ENCODE assay signal across 27 cellular contexts in the genomic region with DNA sequence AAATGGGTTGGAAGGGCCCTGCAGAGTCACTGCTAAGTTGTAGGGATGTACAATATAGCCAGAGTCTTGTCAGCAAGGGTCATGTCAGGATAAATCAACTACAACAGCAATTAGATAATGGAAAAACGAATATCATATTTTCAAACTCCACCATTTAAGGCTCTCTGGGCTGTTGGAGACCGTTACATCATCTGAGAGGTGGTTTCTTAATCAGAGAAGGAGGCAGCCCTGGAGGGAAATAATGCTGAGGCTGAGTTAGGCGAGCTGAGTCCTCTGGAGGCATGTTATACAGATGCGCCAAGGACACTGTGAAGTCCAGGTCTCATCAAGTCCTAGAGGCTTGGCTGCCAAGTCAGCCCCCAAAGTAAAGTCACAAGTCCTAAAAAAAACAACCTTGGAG.
"Had no signal": no experiment of that assay in that cellular context is flagged by ENCODE, and none has a peak within 500 bp of the region (broad histone marks: within the 10 kb centered on the region; RNA-seq: fewer than 3 reads in every experiment).

No MANE protein-coding gene starts in this region.

- H3K9me3 Mint-ChIP-seq: activated CD4-positive, alpha-beta memory T cell treated with anti-CD3 and anti-CD28 coated beads for 36 hours; activated CD4-positive, alpha-beta T cell treated with anti-CD3 and anti-CD28 coated beads, Interleukin-2, amount 10 ng/mL, durations not matched to agents 24 days and 14 days; activated naive CD4-positive, alpha-beta T cell treated with anti-CD3 and anti-CD28 coated beads for 36 hours; activated naive CD4-positive, alpha-beta T cell treated with anti-CD3 and anti-CD28 coated beads, Interleukin-2, amount 50 U/mL, for 24 hours; activated naive CD8-positive, alpha-beta T cell treated with anti-CD3 and anti-CD28 coated beads for 36 hours; activated naive CD8-positive, alpha-beta T cell treated with anti-CD3 and anti-CD28 coated beads, Interleukin-2, amount 50 U/mL, for 24 hours; activated T-helper 1 cell treated with anti-CD3 and anti-CD28 coated beads, Interleukin-12 subunit alpha, Interleukin-12 subunit beta, Interleukin-2, Interleukin-4 antibody, amounts not matched to agents 30 ng/mL and 10 ng/mL and 1 ng/mL, durations not matched to agents 14 hours and 24 hours and 36 hours; activated T-helper 2 cell treated with anti-CD3 and anti-CD28 coated beads, Interferon-gamma antibody, Interleukin-2, Interleukin-4, amounts not matched to agents 10 μg/mL and 5 μg/mL and 100 μg/mL, durations not matched to agents 14 hours and 24 hours and 36 hours; T-helper 2 cell treated with Interferon-gamma antibody and Interleukin-4, amounts not matched to agents 5 μg/mL and 100 μg/mL, for 36 hours had no signal

- H3K9me3 ChIP-seq: adrenal gland, body of pancreas, esophagus squamous epithelium had no signal

- H3K36me3 ChIP-seq: adrenal gland, esophagus squamous epithelium had no signal

- H3K36me3 Mint-ChIP-seq: activated CD4-positive, alpha-beta memory T cell treated with anti-CD3 and anti-CD28 coated beads for 36 hours; activated CD8-positive, alpha-beta memory T cell treated with anti-CD3 and anti-CD28 coated beads, Interleukin-2, amount 10 ng/mL, durations not matched to agents 7 days and 5 days; activated naive CD4-positive, alpha-beta T cell treated with anti-CD3 and anti-CD28 coated beads, Interleukin-2, amount 50 U/mL, for 24 hours had no signal

- H3K4me1 Mint-ChIP-seq: activated CD8-positive, alpha-beta memory T cell treated with anti-CD3 and anti-CD28 coated beads, Interleukin-2, amount 10 ng/mL, durations not matched to agents 7 days and 5 days; activated naive CD4-positive, alpha-beta T cell treated with anti-CD3 and anti-CD28 coated beads, Interleukin-2, amount 50 U/mL, for 24 hours; T-helper 17 cell had no signal

- H3K27me3 ChIP-seq: adrenal gland, body of pancreas had no signal

- H3K4me3 ChIP-seq: adrenal gland, body of pancreas, esophagus squamous epithelium had no signal

- H3K27ac ChIP-seq: adrenal gland, body of pancreas, epithelial cell of prostate, esophagus squamous epithelium had no signal

- H3K4me3 Mint-ChIP-seq: activated CD4-positive, alpha-beta memory T cell treated with anti-CD3 and anti-CD28 coated beads for 36 hours; activated CD4-positive, alpha-beta T cell treated with anti-CD3 and anti-CD28 coated beads for 36 hours; activated CD4-positive, alpha-beta T cell treated with anti-CD3 and anti-CD28 coated beads, Interleukin-2, amount 10 ng/mL, durations not matched to agents 24 days and 14 days; activated CD8-positive, alpha-beta memory T cell treated with anti-CD3 and anti-CD28 coated beads, Interleukin-2, amount 10 ng/mL, durations not matched to agents 7 days and 5 days; activated CD8-positive, alpha-beta T cell treated with anti-CD3 and anti-CD28 coated beads, Interleukin-2, amount 10 ng/mL, durations not matched to agents 7 days and 5 days; activated naive CD4-positive, alpha-beta T cell treated with anti-CD3 and anti-CD28 coated beads for 36 hours; activated naive CD4-positive, alpha-beta T cell treated with anti-CD3 and anti-CD28 coated beads, Interleukin-2, amount 50 U/mL, for 24 hours; activated naive CD8-positive, alpha-beta T cell treated with anti-CD3 and anti-CD28 coated beads for 36 hours; activated naive CD8-positive, alpha-beta T cell treated with anti-CD3 and anti-CD28 coated beads, Interleukin-2, amount 50 U/mL, for 24 hours; activated T-helper 1 cell treated with anti-CD3 and anti-CD28 coated beads, Interleukin-12 subunit alpha, Interleukin-12 subunit beta, Interleukin-2, Interleukin-4 antibody, amounts not matched to agents 30 ng/mL and 10 ng/mL and 1 ng/mL, durations not matched to agents 14 hours and 24 hours and 36 hours; T-helper 17 cell; T-helper 2 cell treated with Interferon-gamma antibody and Interleukin-4, amounts not matched to agents 5 μg/mL and 100 μg/mL, for 36 hours had no signal

- DNase-seq: activated CD4-positive, alpha-beta memory T cell treated with anti-CD3 and anti-CD28 coated beads for 36 hours; activated CD4-positive, alpha-beta T cell treated with anti-CD3 and anti-CD28 coated beads for 36 hours; activated CD4-positive, alpha-beta T cell treated with anti-CD3 and anti-CD28 coated beads, Interleukin-2, amount 10 ng/mL, durations not matched to agents 24 days and 14 days; activated CD4-positive, CD25-positive, alpha-beta regulatory T cell; activated CD4-positive, CD25-positive, alpha-beta regulatory T cell treated with anti-CD3 and anti-CD28 coated beads, Interleukin-2, amount 50 U/mL, for 72 hours; activated CD8-positive, alpha-beta memory T cell treated with anti-CD3 and anti-CD28 coated beads, Interleukin-2, amount 10 ng/mL, durations not matched to agents 7 days and 5 days; activated CD8-positive, alpha-beta memory T cell treated with anti-CD3 and anti-CD28 coated beads, Interleukin-2, amount 50 U/mL, for 4 hours; activated CD8-positive, alpha-beta T cell treated with anti-CD3 and anti-CD28 coated beads, Interleukin-2, amount 10 ng/mL, durations not matched to agents 7 days and 5 days; activated effector memory CD4-positive, alpha-beta T cell treated with anti-CD3 and anti-CD28 coated beads, Interleukin-2, amount 50 U/mL, for 16 hours; activated naive CD4-positive, alpha-beta T cell treated with anti-CD3 and anti-CD28 coated beads for 36 hours; activated naive CD8-positive, alpha-beta T cell treated with anti-CD3 and anti-CD28 coated beads for 36 hours; activated naive CD8-positive, alpha-beta T cell treated with anti-CD3 and anti-CD28 coated beads, Interleukin-2, amount 50 U/mL, for 24 hours; activated T-cell treated with anti-CD3 and anti-CD28 coated beads, Interleukin-2, amount 50 U/mL, for 1 hour; activated T-cell treated with anti-CD3 and anti-CD28 coated beads, Interleukin-2, amount 50 U/mL, for 48 hours; adrenal gland; aorta; body of pancreas; effector CD8-positive, alpha-beta T cell; esophagus squamous epithelium; T-helper 1 cell; T-helper 17 cell; T1000 had no signal

- ATAC-seq: activated CD4-positive, alpha-beta T cell treated with anti-CD3 and anti-CD28 coated beads for 36 hours; activated CD8-positive, alpha-beta memory T cell treated with anti-CD3 and anti-CD28 coated beads, Interleukin-2, amount 10 ng/mL, durations not matched to agents 7 days and 5 days; activated CD8-positive, alpha-beta T cell treated with anti-CD3 and anti-CD28 coated beads, Interleukin-2, amount 10 ng/mL, durations not matched to agents 7 days and 5 days; activated naive CD8-positive, alpha-beta T cell treated with anti-CD3 and anti-CD28 coated beads, Interleukin-2, amount 50 U/mL, for 24 hours; body of pancreas; T-helper 17 cell had no signal

- H3K27me3 Mint-ChIP-seq: activated CD4-positive, alpha-beta T cell treated with anti-CD3 and anti-CD28 coated beads for 36 hours; activated naive CD4-positive, alpha-beta T cell treated with anti-CD3 and anti-CD28 coated beads, Interleukin-2, amount 50 U/mL, for 24 hours; activated naive CD8-positive, alpha-beta T cell treated with anti-CD3 and anti-CD28 coated beads for 36 hours had no signal

- H3K4me1 ChIP-seq: adrenal gland, body of pancreas, esophagus squamous epithelium had no signal

- H3K27ac Mint-ChIP-seq: activated CD4-positive, alpha-beta memory T cell treated with anti-CD3 and anti-CD28 coated beads for 36 hours; activated CD4-positive, alpha-beta T cell treated with anti-CD3 and anti-CD28 coated beads for 36 hours; activated CD4-positive, alpha-beta T cell treated with anti-CD3 and anti-CD28 coated beads, Interleukin-2, amount 10 ng/mL, durations not matched to agents 24 days and 14 days; activated CD8-positive, alpha-beta memory T cell treated with anti-CD3 and anti-CD28 coated beads, Interleukin-2, amount 10 ng/mL, durations not matched to agents 7 days and 5 days; activated CD8-positive, alpha-beta T cell treated with anti-CD3 and anti-CD28 coated beads, Interleukin-2, amount 10 ng/mL, durations not matched to agents 7 days and 5 days; activated naive CD4-positive, alpha-beta T cell treated with anti-CD3 and anti-CD28 coated beads for 36 hours; activated naive CD4-positive, alpha-beta T cell treated with anti-CD3 and anti-CD28 coated beads, Interleukin-2, amount 50 U/mL, for 24 hours; activated naive CD8-positive, alpha-beta T cell treated with anti-CD3 and anti-CD28 coated beads for 36 hours; activated naive CD8-positive, alpha-beta T cell treated with anti-CD3 and anti-CD28 coated beads, Interleukin-2, amount 50 U/mL, for 24 hours; activated T-helper 1 cell treated with anti-CD3 and anti-CD28 coated beads, Interleukin-12 subunit alpha, Interleukin-12 subunit beta, Interleukin-2, Interleukin-4 antibody, amounts not matched to agents 30 ng/mL and 10 ng/mL and 1 ng/mL, durations not matched to agents 14 hours and 24 hours and 36 hours; activated T-helper 2 cell treated with anti-CD3 and anti-CD28 coated beads, Interferon-gamma antibody, Interleukin-2, Interleukin-4, amounts not matched to agents 10 μg/mL and 5 μg/mL and 100 μg/mL, durations not matched to agents 14 hours and 24 hours and 36 hours; T-helper 17 cell; T-helper 2 cell treated with Interferon-gamma antibody and Interleukin-4, amounts not matched to agents 5 μg/mL and 100 μg/mL, for 36 hours had no signal
